15 cellular contexts compared by ENCODE assay signal in the genomic region with DNA sequence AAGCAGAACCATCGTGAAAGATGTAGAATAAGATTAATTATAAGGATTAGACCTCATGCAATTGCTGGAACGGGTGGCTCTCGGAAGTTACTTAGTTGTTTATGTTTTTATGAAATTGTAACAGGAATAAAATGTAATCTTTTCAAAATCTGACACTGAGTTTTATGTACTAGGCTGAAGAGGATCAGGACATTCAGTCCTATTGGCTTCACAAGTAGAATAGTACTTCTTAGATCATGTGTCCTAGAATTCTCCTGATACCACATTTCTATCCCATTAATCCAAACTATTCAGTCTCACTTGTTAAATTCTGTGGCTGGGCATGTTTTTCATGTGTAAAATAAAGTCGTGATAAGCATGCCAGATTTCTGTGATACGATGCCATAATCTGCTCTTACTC.
A peak's percentile ranks its signal among the peaks of the same experiment; 100 is the strongest.
DNase-seq lines count a peak whose midpoint lies in the region; ATAC-seq and TF ChIP-seq lines count a peak whose summit lies in the region.
"Had no signal": no experiment of that assay in that cellular context is flagged by ENCODE, and none has a peak within 500 bp of the region (broad histone marks: within the 10 kb centered on the region; RNA-seq: fewer than 3 reads in every experiment).

No MANE protein-coding gene starts in this region.

- H3F3A ChIP-seq in Loucy (ENCODE audit: low read depth), result no peaks in the 10 kb centered on the region

- POLR2A ChIA-PET in activated CD4-positive, alpha-beta T cell treated with anti-CD3 and anti-CD28 coated beads for 36 hours (lab: Charles Lee), result no interaction called here
- POLR2A ChIA-PET in MCF 10A (lab: Yijun Ruan, JAX), result no interaction called here

- no peak overlapping the region for H2AFZ ChIP-seq in Loucy (ENCODE audit: low read length)

- peak overlapping the region; percentile 47 for H3K4me3 ChIP-seq in Loucy (ENCODE audit: low read length, poor library complexity, severe bottlenecking)
- H3K4me3 ChIP-seq in gastrocnemius medialis, result no peak overlapping the region
- H3K4me3 ChIP-seq: BLaER1, left lung, MG63, right lobe of liver, testis had no signal

- peaks cover 45% of the 10 kb centered on the region for H3K4me1 Mint-ChIP-seq in activated CD4-positive, alpha-beta T cell treated with anti-CD3 and anti-CD28 coated beads for 36 hours
- H3K4me1 Mint-ChIP-seq in MCF 10A (ENCODE audit: insufficient read depth, unreplicated experiment), result no peaks in the 10 kb centered on the region

- H3K4me3 Mint-ChIP-seq in activated CD4-positive, alpha-beta T cell treated with anti-CD3 and anti-CD28 coated beads for 36 hours, result peak overlapping the region; percentile 65
- no peak overlapping the region for H3K4me3 Mint-ChIP-seq in MCF 10A (ENCODE audit: unreplicated experiment)

- no TSS peak for BruUV-seq in MCF 10A (replicated peaks; lab: Mats Ljungman, UMichigan)

- no peaks in the 10 kb centered on the region for H3K9me3 Mint-ChIP-seq in activated CD4-positive, alpha-beta T cell treated with anti-CD3 and anti-CD28 coated beads for 36 hours (ENCODE audit: low read depth)
- no peaks in the 10 kb centered on the region for H3K9me3 Mint-ChIP-seq in MCF 10A (ENCODE audit: unreplicated experiment)

- H3K4me2 ChIP-seq in Loucy (ENCODE audit: low read depth, low read length, poor library complexity, severe bottlenecking), result peak overlapping the region; percentile 71
- H3K4me2 ChIP-seq: BLaER1 had no signal

- peak overlapping the region; percentile 87 for H3K27ac Mint-ChIP-seq in activated CD4-positive, alpha-beta T cell treated with anti-CD3 and anti-CD28 coated beads for 36 hours
- no peak overlapping the region for H3K27ac Mint-ChIP-seq in MCF 10A (ENCODE audit: low read depth, unreplicated experiment)

- no peaks in the 10 kb centered on the region for H3K79me2 ChIP-seq in Loucy (ENCODE audit: insufficient read depth, low read length)

- CTCF ChIA-PET in activated CD4-positive, alpha-beta T cell treated with anti-CD3 and anti-CD28 coated beads for 36 hours (lab: Charles Lee), result interaction anchor here (1.0 to 6.5 kb wide), 5 partner anchors 11 to 51 kb away, joined by 3 to 42 read pairs (median 8); no protein-coding TSS in a partner anchor
- CTCF ChIA-PET in MCF 10A (lab: Yijun Ruan, JAX), result interaction anchor here (0.6 to 3.6 kb wide), 3 partner anchors 16 to 1238 kb away, joined by 3 to 27 read pairs (median 3); no protein-coding TSS in a partner anchor

- intact Hi-C loops in activated CD4-positive, alpha-beta T cell treated with anti-CD3 and anti-CD28 coated beads for 36 hours (cut with DNase I, micrococcal nuclease), result loop anchor here in 1 of 2 experiments (2.0 to 5.0 kb wide), 2 partner anchors 95 to 178 kb away; no protein-coding TSS in a partner anchor
- intact Hi-C loops in gastrocnemius medialis (cut with DNase I; ENCODE audit: low total_unique reads) (no loop called here), MCF 10A (cut with micrococcal nuclease) (no loop called here)

- TF ChIP-seq POLR2A in gastrocnemius medialis (IDR thresholded peaks at IDR 0.05), result peak in 1 of 2 donors; percentile 15

- H4K20me1 ChIP-seq in Loucy (ENCODE audit: insufficient read depth, low read length, poor library complexity, severe bottlenecking), result no peaks in the 10 kb centered on the region
- H4K20me1 ChIP-seq: BLaER1 had no signal

- H3K27me3 Mint-ChIP-seq in activated CD4-positive, alpha-beta T cell treated with anti-CD3 and anti-CD28 coated beads for 36 hours, result no peaks in the 10 kb centered on the region
- H3K27me3 Mint-ChIP-seq in MCF 10A (ENCODE audit: insufficient read depth, unreplicated experiment), result peaks cover 60% of the 10 kb centered on the region

- H3K27me3 ChIP-seq in Loucy (ENCODE audit: insufficient read depth, low read length, poor library complexity, severe bottlenecking) (no peaks in the 10 kb centered on the region), gastrocnemius medialis (no peaks in the 10 kb centered on the region)
- H3K27me3 ChIP-seq: left lung, MG63, right lobe of liver, testis had no signal

- TF ChIP-seq CTCF in Loucy (conservative IDR thresholded peaks at IDR 0.05; ENCODE audit: low read length), result no peak
- no peak for TF ChIP-seq CTCF in gastrocnemius medialis (IDR thresholded peaks at IDR 0.05 in 4 of 5, conservative IDR thresholded peaks at IDR 0.05 in 1 of 5)
- no peak for TF ChIP-seq CTCF in MCF 10A (IDR thresholded peaks at IDR 0.05; ENCODE audit: unreplicated experiment)

- H3K36me3 ChIP-seq in Loucy (ENCODE audit: insufficient read depth, low read length) (no peaks in the 10 kb centered on the region), gastrocnemius medialis (no peaks in the 10 kb centered on the region)
- H3K36me3 ChIP-seq: BLaER1, left lung, MG63, right lobe of liver had no signal

- no peaks in the 10 kb centered on the region for H3K9me2 ChIP-seq in Loucy (replicated peaks; ENCODE audit: low read depth, low read length)

- in situ Hi-C loops in gastrocnemius medialis (cut with MboI; ENCODE audit: low sequenced_read_pairs in 4 of 4), result no loop called here

- ATAC-seq in activated CD4-positive, alpha-beta T cell treated with anti-CD3 and anti-CD28 coated beads for 36 hours, result no peak
- peak; percentile 69 to 85 for ATAC-seq in gastrocnemius medialis
- no peak for ATAC-seq in GM21717 (IDR thresholded peaks at IDR 0.05; ENCODE audit: unreplicated experiment)
- ATAC-seq in HG03095 (IDR thresholded peaks at IDR 0.05; ENCODE audit: unreplicated experiment), result no peak
- ATAC-seq: left lung, right lobe of liver had no signal

- no peak overlapping the region for H3K9ac ChIP-seq in Loucy (ENCODE audit: low read depth, low read length, poor library complexity, severe bottlenecking)
- H3K9ac ChIP-seq: BLaER1 had no signal

- no peak for DNase-seq in activated CD4-positive, alpha-beta T cell treated with anti-CD3 and anti-CD28 coated beads for 36 hours
- no peak for DNase-seq in activated CD4-positive, alpha-beta T cell treated with anti-CD3 and anti-CD28 coated beads, Interleukin-2, amount 50 U/mL, for 4 hours
- DNase-seq in amniotic epithelial cell (ENCODE audit: low read depth) (peak; percentile 25), gastrocnemius medialis (no peak), MCF 10A (ENCODE audit: unreplicated experiment) (no peak)
- DNase-seq: activated CD4-positive, CD25-positive, alpha-beta regulatory T cell; left lung; MG63; NCI-H226; right lobe of liver; testis had no signal

- H3K4me1 ChIP-seq in Loucy (ENCODE audit: insufficient read depth, low read length, poor library complexity, severe bottlenecking) (peaks cover 55% of the 10 kb centered on the region), gastrocnemius medialis (no peaks in the 10 kb centered on the region)
- H3K4me1 ChIP-seq: BLaER1, left lung, right lobe of liver had no signal

- H3K9me3 ChIP-seq in Loucy (ENCODE audit: insufficient read depth, low read depth, low read length) (no peaks in the 10 kb centered on the region), gastrocnemius medialis (no peaks in the 10 kb centered on the region)
- H3K9me3 ChIP-seq: BLaER1, left lung, MG63, right lobe of liver, testis had no signal

- H3K27ac ChIP-seq in gastrocnemius medialis, result peak overlapping the region; percentile 44 to 69 (median 64)
- H3K27ac ChIP-seq: BLaER1, left lung, right lobe of liver, testis had no signal

- no peaks in the 10 kb centered on the region for H3K36me3 Mint-ChIP-seq in activated CD4-positive, alpha-beta T cell treated with anti-CD3 and anti-CD28 coated beads for 36 hours (ENCODE audit: low read depth)
- H3K36me3 Mint-ChIP-seq in MCF 10A (ENCODE audit: insufficient read depth, unreplicated experiment), result no peaks in the 10 kb centered on the region

Comparison
In these comparisons a context has a peak if more than half of its experiments do, and no peak if none do; other contexts are left out.
1. ATAC-seq: peak in gastrocnemius medialis (2 of 2); none in activated CD4-positive, alpha-beta T cell treated with anti-CD3 and anti-CD28 coated beads for 36 hours (single experiment), GM21717 (single experiment) and HG03095 (single experiment).